In the genomic region with DNA sequence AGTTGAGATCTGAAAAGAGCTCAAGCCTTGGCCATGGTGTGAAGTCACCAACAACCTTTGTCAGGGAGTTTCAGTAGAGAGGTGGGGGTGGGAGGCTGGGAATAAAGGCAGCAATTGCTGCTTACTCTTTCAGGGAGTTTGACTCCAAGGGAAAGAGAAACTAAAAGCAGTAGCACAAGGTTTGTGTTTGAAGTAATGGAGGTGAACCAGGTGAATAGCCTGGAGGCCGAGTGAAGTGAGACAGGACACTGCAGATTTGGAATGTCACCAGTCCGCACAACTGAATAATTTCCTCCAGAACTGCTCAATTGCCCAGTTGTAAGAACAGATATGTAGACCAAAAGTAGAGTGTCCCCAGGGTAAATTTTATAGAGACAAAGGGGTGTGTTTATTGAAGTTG, we compare ENCODE assay signal across 24 cellular contexts.
"Had no signal": no experiment of that assay in that cellular context is flagged by ENCODE, and none has a peak within 500 bp of the region (broad histone marks: within the 10 kb centered on the region; RNA-seq: fewer than 3 reads in every experiment).

No MANE protein-coding gene starts in this region.

- H2AFZ ChIP-seq: parathyroid adenoma had no signal

- H3K27ac ChIP-seq: dorsolateral prefrontal cortex, heart right ventricle, left ventricle myocardium inferior, parathyroid adenoma, prostate gland, thoracic aorta had no signal

- H3K9me3 Mint-ChIP-seq: naive B cell; nephron; stimulated activated naive B cell treated with anti-CD40 and anti-IgM and Interleukin-4, amounts not matched to agents 10 μg/mL and 1 μg/mL and 100 μg/mL, for 72 hours; stimulated activated naive CD8-positive, alpha-beta T cell treated with anti-CD3 and anti-CD28 coated beads, Interleukin-15, amount 100 ng/mL, for 72 hours; type B pancreatic cell had no signal

- H3K9ac ChIP-seq: parathyroid adenoma had no signal

- H3K4me3 Mint-ChIP-seq: naive B cell; nephron; stimulated activated naive B cell treated with anti-CD40 and anti-IgM and Interleukin-4, amounts not matched to agents 10 μg/mL and 1 μg/mL and 100 μg/mL, for 72 hours; stimulated activated naive CD8-positive, alpha-beta T cell treated with anti-CD3 and anti-CD28 coated beads, Interleukin-15, amount 100 ng/mL, for 72 hours; type B pancreatic cell had no signal

- H3K36me3 Mint-ChIP-seq: naive B cell, type B pancreatic cell had no signal

- H3K4me1 Mint-ChIP-seq: stimulated activated naive CD8-positive, alpha-beta T cell treated with anti-CD3 and anti-CD28 coated beads, Interleukin-15, amount 100 ng/mL, for 72 hours had no signal

- H3K9me3 ChIP-seq: heart right ventricle, left ventricle myocardium inferior, prostate gland, thoracic aorta had no signal

- H3K4me3 ChIP-seq: dorsolateral prefrontal cortex, heart right ventricle, left ventricle myocardium inferior, lung, prostate gland, thoracic aorta had no signal

- H3K4me1 ChIP-seq: prostate gland had no signal

- ATAC-seq: heart right ventricle; sciatic nerve; stimulated activated naive B cell treated with anti-CD40 and anti-IgM and Interleukin-4, amounts not matched to agents 10 μg/mL and 1 μg/mL and 100 μg/mL, for 72 hours; stimulated activated naive CD8-positive, alpha-beta T cell treated with anti-CD3 and anti-CD28 coated beads, Interleukin-15, amount 100 ng/mL, for 72 hours had no signal

- H3K27ac Mint-ChIP-seq: naive B cell; nephron; stimulated activated naive B cell treated with anti-CD40 and anti-IgM and Interleukin-4, amounts not matched to agents 10 μg/mL and 1 μg/mL and 100 μg/mL, for 72 hours; stimulated activated naive CD8-positive, alpha-beta T cell treated with anti-CD3 and anti-CD28 coated beads, Interleukin-15, amount 100 ng/mL, for 72 hours; type B pancreatic cell had no signal

- FAIRE-seq: islet of Langerhans, urothelium cell line had no signal

- H3K27me3 Mint-ChIP-seq: naive B cell; stimulated activated naive B cell treated with anti-CD40 and anti-IgM and Interleukin-4, amounts not matched to agents 10 μg/mL and 1 μg/mL and 100 μg/mL, for 72 hours; stimulated activated naive CD8-positive, alpha-beta T cell treated with anti-CD3 and anti-CD28 coated beads, Interleukin-15, amount 100 ng/mL, for 72 hours; type B pancreatic cell had no signal

- H3K36me3 ChIP-seq: left ventricle myocardium inferior, prostate gland, thoracic aorta had no signal

- DNase-seq: cortex of kidney; dorsolateral prefrontal cortex; effector CD8-positive, alpha-beta T cell; foreskin melanocyte; heart right ventricle; hypothalamus; left ventricle myocardium inferior; mesenchymal stem cell; midbrain; naive B cell; retina; stimulated activated CD4-positive, alpha-beta T cell treated with anti-CD3 and anti-CD28 coated beads, Interleukin-2, amount 100 ng/mL, for 24 hours; stimulated activated CD4-positive, alpha-beta T cell treated with anti-CD3 and anti-CD28 coated beads, Interleukin-4, amount 100 ng/mL, for 4 hours; stimulated activated naive B cell treated with anti-CD40 and anti-IgM and Interleukin-4, amounts not matched to agents 10 μg/mL and 1 μg/mL and 100 μg/mL, for 72 hours; stimulated activated naive CD8-positive, alpha-beta T cell treated with anti-CD3 and anti-CD28 coated beads, Interleukin-15, amount 100 ng/mL, for 72 hours had no signal
